In the genomic region with DNA sequence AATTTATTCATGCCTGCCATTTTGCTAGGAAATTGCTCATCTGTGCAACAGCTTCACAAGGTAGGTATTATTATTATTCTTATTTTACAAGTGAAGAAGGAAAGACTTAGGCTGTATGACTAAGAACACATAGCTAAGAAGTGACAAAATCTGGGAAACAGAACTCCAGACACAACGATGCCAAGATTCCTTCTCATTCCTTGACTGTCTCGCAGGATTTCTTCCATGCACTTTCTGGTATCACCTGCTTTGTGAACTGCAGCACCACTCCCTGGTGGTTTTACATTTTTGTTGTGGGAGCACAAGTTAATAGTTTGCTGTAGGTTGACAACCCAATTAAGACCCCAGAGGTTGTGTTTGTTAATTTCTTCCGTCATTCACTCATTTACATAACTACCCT, we compare ENCODE assay signal across 19 cellular contexts.
A peak's percentile ranks its signal among the peaks of the same experiment; 100 is the strongest.
DNase-seq lines count a peak whose midpoint lies in the region; ATAC-seq, FAIRE-seq and TF ChIP-seq lines count a peak whose summit lies in the region.
"Had no signal": no experiment of that assay in that cellular context is flagged by ENCODE, and none has a peak within 500 bp of the region (broad histone marks: within the 10 kb centered on the region; RNA-seq: fewer than 3 reads in every experiment).

No MANE protein-coding gene starts in this region.

- H3F3A ChIP-seq in GM23248 (ENCODE audit: insufficient read depth) = peaks cover 6% of the 10 kb centered on the region; the same call in 1 of the 2 replicates

- no peak for FAIRE-seq in kidney (lab: Jason Lieb, UNC)
- FAIRE-seq: GM12892 had no signal

- WGBS in GM23248 (ENCODE audit: low coverage in 1 of 2, low lambda C conversion rate in 2 of 2, missing lambda C conversion rate in 2 of 2), 2 experiments = 13 to 16% methylated on average over 3 of the region's 3 CpGs
- 27 to 30% methylated on average over 3 of the region's 3 CpGs for WGBS in gastroesophageal sphincter (ENCODE audit: low coverage in 1 of 2), 2 donors
- WGBS in prostate gland = 82% methylated on average over 3 of the region's 3 CpGs

- TF ChIP-seq CTCF in gastroesophageal sphincter (IDR thresholded peaks at IDR 0.05) (peak in 1 of 4 experiments; percentile 19), prostate gland (IDR thresholded peaks at IDR 0.05) (no peak), kidney (IDR thresholded peaks at IDR 0.05; ENCODE audit: borderline replicate concordance, extremely low read depth, insufficient read depth) (no peak)

- peak overlapping the region; percentile 47 for H3K27ac ChIP-seq in GM23248
- H3K27ac ChIP-seq in gastroesophageal sphincter = no peak overlapping the region
- H3K27ac ChIP-seq in prostate gland = no peak overlapping the region
- H3K27ac ChIP-seq in kidney (ENCODE audit: low read depth in 2 of 2, low read length in 2 of 2) = no peak overlapping the region
- H3K27ac ChIP-seq: adrenal gland, parathyroid adenoma, thyroid gland had no signal

- peak; percentile 57 for ATAC-seq in gastroesophageal sphincter
- ATAC-seq: mucosa of descending colon had no signal

- intact Hi-C loops in prostate gland (cut with DNase I) = no loop called here
- intact Hi-C loops in kidney (cut with DNase I) = no loop called here

- H3K4me3 ChIP-seq in GM23248 (peak overlapping the region; percentile 37; the same call in 1 of the 2 replicates), gastroesophageal sphincter (no peak overlapping the region), skeletal muscle cell (ENCODE audit: low read depth, low read length) (no peak overlapping the region), prostate gland (no peak overlapping the region), kidney (ENCODE audit: low read length in 2 of 2) (no peak overlapping the region)
- H3K4me3 ChIP-seq: adrenal gland, mucosa of descending colon, thyroid gland had no signal

- no peaks in the 10 kb centered on the region for H4K20me1 ChIP-seq in GM23248 (ENCODE audit: insufficient read depth)

- H3K27me3 ChIP-seq in GM23248 (replicated peaks; ENCODE audit: insufficient read depth) (no peaks in the 10 kb centered on the region), gastroesophageal sphincter (no peaks in the 10 kb centered on the region), prostate gland (replicated peaks; ENCODE audit: insufficient read depth) (no peaks in the 10 kb centered on the region)
- H3K27me3 ChIP-seq: adrenal gland, thyroid gland had no signal

- peak overlapping the region; percentile 24 for H3K4me2 ChIP-seq in GM23248 (ENCODE audit: unreplicated experiment)

- H3K9ac ChIP-seq in GM23248 = peak overlapping the region; percentile 34
- H3K9ac ChIP-seq in kidney (ENCODE audit: low read length in 2 of 2) = no peak overlapping the region
- H3K9ac ChIP-seq: parathyroid adenoma had no signal

- H3K79me2 ChIP-seq in GM23248 (ENCODE audit: insufficient read depth) = no peaks in the 10 kb centered on the region
- H3K79me2 ChIP-seq: parathyroid adenoma had no signal

- in situ Hi-C loops in GM23248 (cut with MboI) = no loop called here

- H2AFZ ChIP-seq in GM23248 = peak overlapping the region; percentile 35
- H2AFZ ChIP-seq: parathyroid adenoma had no signal

- H3K36me3 ChIP-seq in GM23248 (ENCODE audit: low read depth) (no peaks in the 10 kb centered on the region), gastroesophageal sphincter (no peaks in the 10 kb centered on the region), prostate gland (no peaks in the 10 kb centered on the region), kidney (ENCODE audit: control insufficient read depth in 1 of 2, insufficient read depth in 2 of 2, low read length in 2 of 2) (no peaks in the 10 kb centered on the region)
- H3K36me3 ChIP-seq: adrenal gland, thyroid gland had no signal

- 0 out of 2 replicates have a peak, but pooled peaks cover 4% of the 10 kb centered on the region for H3K4me1 ChIP-seq in GM23248 (ENCODE audit: insufficient read depth)
- no peaks in the 10 kb centered on the region for H3K4me1 ChIP-seq in gastroesophageal sphincter
- H3K4me1 ChIP-seq in prostate gland (replicated peaks) = no peaks in the 10 kb centered on the region
- no peaks in the 10 kb centered on the region for H3K4me1 ChIP-seq in kidney (ENCODE audit: control insufficient read depth in 1 of 2, insufficient read depth in 1 of 2, low read depth in 1 of 2, low read length in 2 of 2)
- H3K4me1 ChIP-seq: adrenal gland, parathyroid adenoma, thyroid gland had no signal

- TF ChIP-seq EP300 in gastroesophageal sphincter (IDR thresholded peaks at IDR 0.05) = no peak

- H3K9me3 ChIP-seq in GM23248 (ENCODE audit: low read depth) = no peaks in the 10 kb centered on the region
- H3K9me3 ChIP-seq in gastroesophageal sphincter = peaks cover 0 to 9% (median 0%) of the 10 kb centered on the region in 3 donors
- no peaks in the 10 kb centered on the region for H3K9me3 ChIP-seq in prostate gland
- no peaks in the 10 kb centered on the region for H3K9me3 ChIP-seq in kidney (ENCODE audit: control insufficient read depth in 1 of 2, low read length in 2 of 2)
- H3K9me3 ChIP-seq: thyroid gland had no signal

- DNase-seq in GM23248 = peak; percentile 76
- peak; percentile 6 for DNase-seq in amniotic stem cell (lab: John Stamatoyannopoulos, UW)
- peak; percentile 39 for DNase-seq in skeletal muscle cell (ENCODE audit: low read depth)
- no peak for DNase-seq in GDM1 (lab: John Stamatoyannopoulos, UW)
- no peak for DNase-seq in SKM-1 (lab: John Stamatoyannopoulos, UW; ENCODE audit: unreplicated experiment)
- DNase-seq in prostate gland (ENCODE audit: low spot score) = no peak
- no peak for DNase-seq in kidney
- DNase-seq: activated CD4-positive, alpha-beta T cell treated with anti-CD3 and anti-CD28 coated beads, Interleukin-2, amount 10 ng/mL, durations not matched to agents 24 days and 14 days; activated T-cell treated with anti-CD3 and anti-CD28 coated beads, Interleukin-2, amount 50 U/mL, for 1 hour; adrenal gland; DMS79 treated with DMSO at 0.1 percent for 48 hours; immature natural killer cell; KG1; mucosa of descending colon; NCI-H146; thyroid gland had no signal

- TF ChIP-seq POLR2A in gastroesophageal sphincter (IDR thresholded peaks at IDR 0.05) = no peak
- no peak for TF ChIP-seq POLR2A in prostate gland (IDR thresholded peaks at IDR 0.05)

- H3K9me2 ChIP-seq in GM23248 (ENCODE audit: insufficient read depth) = no peaks in the 10 kb centered on the region

Comparison
In these comparisons a context has a peak if more than half of its experiments do, and no peak if none do; other contexts are left out.
1. DNase-seq: peak in GM23248 (single experiment), amniotic stem cell (single experiment) and skeletal muscle cell (single experiment); none in GDM1 (single experiment), SKM-1 (single experiment), prostate gland (single experiment) and kidney (single experiment).